Comparison of ENCODE assay signal across 8 cellular contexts in genomic region chr19:58554494-58555368, GRCh38. TPM values are rescaled to one million over a fixed set of nuclear protein-coding genes. Genes with fewer than 3 reads are reported as not detected.
DNase-seq lines count a peak whose midpoint lies in the region; ATAC-seq, FAIRE-seq and TF ChIP-seq lines count a peak whose summit lies in the region.

Gene CHMP2A (minus strand): TSS chr19:58555105. CDS start chr19:58554212, 893 bp downstream.

- H3K27ac Mint-ChIP-seq in CD4-positive, alpha-beta T cell = peak within 1 kb of the TSS; percentile 96
- peak within 1 kb of the TSS; percentile 89 for H3K27ac Mint-ChIP-seq in activated naive CD8-positive, alpha-beta T cell treated with anti-CD3 and anti-CD28 coated beads for 36 hours

- H3K27ac ChIP-seq in CD4-positive, alpha-beta T cell (ENCODE audit: low read depth, low read length) = peak within 1 kb of the TSS; percentile 92
- peak within 1 kb of the TSS; percentile 79 for H3K27ac ChIP-seq in GM23248
- peak within 1 kb of the TSS; percentile 90 for H3K27ac ChIP-seq in prostate gland

- peak; percentile 67 for TF ChIP-seq POLR2A in prostate gland (IDR thresholded peaks at IDR 0.05)

- H3F3A ChIP-seq in GM23248 (ENCODE audit: insufficient read depth) = peaks cover 41% of the 10 kb centered on the region

- peaks cover 79% of the 10 kb centered on the region for H3K79me2 ChIP-seq in GM23248 (ENCODE audit: insufficient read depth)

- no peaks in the 10 kb centered on the region for H3K27me3 Mint-ChIP-seq in CD4-positive, alpha-beta T cell
- no peaks in the 10 kb centered on the region for H3K27me3 Mint-ChIP-seq in activated naive CD8-positive, alpha-beta T cell treated with anti-CD3 and anti-CD28 coated beads for 36 hours

- no peaks in the 10 kb centered on the region for H3K9me2 ChIP-seq in GM23248 (ENCODE audit: insufficient read depth)

- H3K9me3 ChIP-seq in CD4-positive, alpha-beta T cell (ENCODE audit: control insufficient read depth, low read length) = no peaks in the 10 kb centered on the region
- H3K9me3 ChIP-seq in GM23248 (ENCODE audit: low read depth) (no peaks in the 10 kb centered on the region), prostate gland (no peaks in the 10 kb centered on the region)

- CTCF ChIA-PET in CD4-positive, alpha-beta T cell (lab: Charles Lee) = interaction anchor here (2.5 to 3.3 kb wide), 2 partner anchors 35 to 41 kb away, joined by 11 to 26 read pairs; partner anchors contain the start of gene ZBTB45

- H3K4me3 Mint-ChIP-seq in CD4-positive, alpha-beta T cell = peak within 1 kb of the TSS; percentile 92
- H3K4me3 Mint-ChIP-seq in activated naive CD8-positive, alpha-beta T cell treated with anti-CD3 and anti-CD28 coated beads for 36 hours = peak within 1 kb of the TSS; percentile 86

- no peak for FAIRE-seq in urothelium cell line (lab: Jason Lieb, UNC)

- no peaks in the 10 kb centered on the region for H4K20me1 ChIP-seq in GM23248 (ENCODE audit: insufficient read depth)

- H3K36me3 ChIP-seq in GM23248 (ENCODE audit: low read depth) = peaks cover 28% of the 10 kb centered on the region
- H3K36me3 ChIP-seq in prostate gland = peaks cover 8 to 27% of the 10 kb centered on the region in 2 donors

- in situ Hi-C loops in GM23248 (cut with MboI) = no loop called here

- peak within 1 kb of the TSS; percentile 86 for H3K4me3 ChIP-seq in GM23248
- H3K4me3 ChIP-seq in prostate gland = peak within 1 kb of the TSS; percentile 57 to 58

- no peaks in the 10 kb centered on the region for H3K27me3 ChIP-seq in CD4-positive, alpha-beta T cell (ENCODE audit: control insufficient read depth, insufficient read depth, low read length)
- H3K27me3 ChIP-seq in GM23248 (replicated peaks; ENCODE audit: insufficient read depth) (no peaks in the 10 kb centered on the region), prostate gland (replicated peaks; ENCODE audit: insufficient read depth) (no peaks in the 10 kb centered on the region)

- H3K36me3 Mint-ChIP-seq in CD4-positive, alpha-beta T cell (ENCODE audit: low read depth) = peaks cover 89% of the 10 kb centered on the region
- H3K36me3 Mint-ChIP-seq in activated naive CD8-positive, alpha-beta T cell treated with anti-CD3 and anti-CD28 coated beads for 36 hours = peaks cover 68% of the 10 kb centered on the region

- H3K4me1 ChIP-seq in GM23248 (ENCODE audit: insufficient read depth) (peaks cover 19% of the 10 kb centered on the region), prostate gland (replicated peaks) (peaks cover 11% of the 10 kb centered on the region)

- no peaks in the 10 kb centered on the region for H3K9me3 Mint-ChIP-seq in CD4-positive, alpha-beta T cell
- H3K9me3 Mint-ChIP-seq in activated naive CD8-positive, alpha-beta T cell treated with anti-CD3 and anti-CD28 coated beads for 36 hours = no peaks in the 10 kb centered on the region

- intact Hi-C loops in CD4-positive, alpha-beta T cell (cut with DNase I, micrococcal nuclease) = loop anchor here in 1 of 2 experiments (1.0 kb wide), 2 partner anchors 10 to 35 kb away; partner anchors contain the start of genes TRIM28 and ZBTB45
- intact Hi-C loops in cardiac septum (cut with DNase I) (loop anchor here (2.0 kb wide), 1 partner anchor 36 kb away; the partner anchor contains the start of gene ZBTB45), prostate gland (cut with DNase I) (no loop called here)

- peak within 1 kb of the TSS; percentile 75 for H3K4me2 ChIP-seq in GM23248 (ENCODE audit: unreplicated experiment)

- peak; percentile 40 for ATAC-seq in CD4-positive, alpha-beta T cell (ENCODE audit: poor library complexity)
- no peak for ATAC-seq in HG03139 (IDR thresholded peaks at IDR 0.05; ENCODE audit: unreplicated experiment)

- peak within 1 kb of the TSS; percentile 73 for H2AFZ ChIP-seq in GM23248

- H3K4me1 Mint-ChIP-seq in CD4-positive, alpha-beta T cell (ENCODE audit: low read depth) = peaks cover 62% of the 10 kb centered on the region
- peaks cover 32% of the 10 kb centered on the region for H3K4me1 Mint-ChIP-seq in activated naive CD8-positive, alpha-beta T cell treated with anti-CD3 and anti-CD28 coated beads for 36 hours

- 1% methylated on average over 69 of the region's 69 CpGs for WGBS in GM23248 (ENCODE audit: low coverage in 1 of 2, low lambda C conversion rate in 2 of 2, missing lambda C conversion rate in 2 of 2), 2 experiments
- WGBS in prostate gland = under 1% methylated on average over 69 of the region's 69 CpGs

- H3K9ac ChIP-seq in GM23248 = peak within 1 kb of the TSS; percentile 96

- DNase-seq in CD4-positive, alpha-beta T cell = peak; percentile 95 to 98 (median 96)
- peak; percentile 99 for DNase-seq in GM23248
- DNase-seq in activated naive CD8-positive, alpha-beta T cell treated with anti-CD3 and anti-CD28 coated beads for 36 hours = peak; percentile 98
- DNase-seq in cardiac septum (ENCODE audit: low spot score) = peak; percentile 99
- peak; percentile 96 for DNase-seq in prostate gland (ENCODE audit: low spot score)
- peak; percentile 65 for DNase-seq in urothelium cell line (ENCODE audit: low spot score)

- POLR2A ChIA-PET in CD4-positive, alpha-beta T cell (lab: Charles Lee) = interaction anchor here (0.7 to 3.6 kb wide), 14 partner anchors 8 to 371 kb away, joined by 3 to 64 read pairs (median 7); partner anchors contain the start of genes MZF1, TRIM28, ZBTB45 and ZNF497

- TF ChIP-seq CTCF in CD4-positive, alpha-beta T cell (IDR thresholded peaks at IDR 0.05) = no peak
- peak in 1 of 4 experiments; percentile 15 for TF ChIP-seq CTCF in prostate gland (IDR thresholded peaks at IDR 0.05)

TF ChIP-seq in PFSK-1, 5 proteins besides CTCF, POLR2A, EP300 and RAD21:
- TF ChIP-seq POLR2AphosphoS5 (IDR thresholded peaks at IDR 0.05; ENCODE audit: low read depth, low read length) (peak; percentile 97), TAF1 (IDR thresholded peaks at IDR 0.05; ENCODE audit: borderline replicate concordance, insufficient read depth, low read length) (peak; percentile 61), FOXP2 (optimal IDR thresholded peaks at IDR 0.05; ENCODE audit: borderline replicate concordance, extremely low read depth, extremely low read length, insufficient read depth) (peak; percentile 79), SIN3A (IDR thresholded peaks at IDR 0.05; ENCODE audit: borderline replicate concordance, insufficient read depth, low read length) (peak; percentile 61; the same call in 1 of the 2 replicates), REST (IDR thresholded peaks at IDR 0.05; ENCODE audit: insufficient read depth in 1 of 2, low read depth in 2 of 2, low read length in 2 of 2) (no peak; a peak in 1 of 4 replicates)
TF ChIP-seq in PFSK-1: peak in this region for 4.

RNA-seq across cellular contexts. Expression of gene CHMP2A, which starts in this region (rescaled TPM):
- total RNA-seq in CD4-positive, alpha-beta T cell = 10 to 100 TPM; 60.5 to 62.4 TPM
- total RNA-seq in GM23248 (2014; rRNA removed; shearing (Covaris generic)) = 88.6 and 89.2 TPM in 2 replicates
- polyA plus RNA-seq in GM23248 (2016; fragmentation: Nextera tagmentation; extraction: Ambion mirVana) = 186 and 193 TPM in 2 replicates
- 128 TPM for polyA plus RNA-seq in PFSK-1 (2012; ENCODE audit: insufficient read length, low read depth)
- total RNA-seq in activated naive CD8-positive, alpha-beta T cell treated with anti-CD3 and anti-CD28 coated beads for 36 hours = 10 to 100 TPM; 76.9 to 79.2 TPM
- total RNA-seq in cardiac septum (138 TPM), prostate gland (100 to 1,000 TPM; 102 to 126 TPM)
